1 cellular context compared by ENCODE assay signal in the genomic region with DNA sequence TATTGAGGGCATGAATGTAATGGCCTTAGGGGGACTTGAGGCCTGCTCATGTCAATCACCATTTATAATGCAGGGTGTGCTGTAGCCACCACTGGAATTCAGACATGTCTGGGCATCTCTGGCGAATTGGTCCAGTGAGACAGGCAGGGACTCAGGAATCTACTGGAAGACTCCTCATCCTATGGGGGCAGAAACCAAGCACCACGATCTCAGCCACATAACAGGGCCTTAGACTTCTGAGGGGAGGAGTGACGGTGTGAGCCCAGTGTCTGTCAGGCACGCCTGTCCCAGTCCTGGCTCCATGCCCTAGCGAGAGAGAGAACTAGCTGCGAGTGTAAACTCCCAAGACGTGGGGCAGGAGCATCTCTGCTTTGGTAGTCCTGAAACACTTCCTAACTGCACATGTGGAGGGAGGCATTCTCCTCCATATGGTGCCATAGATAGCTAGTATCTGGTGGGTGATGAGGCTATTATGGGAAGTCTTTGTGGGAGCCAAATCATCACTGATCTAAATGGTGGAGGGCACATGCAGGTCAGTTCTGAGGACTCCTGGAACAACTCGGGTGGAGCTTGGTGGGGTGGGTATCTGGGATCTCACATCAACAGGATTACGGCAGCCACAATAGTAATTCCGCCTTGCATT.
TF ChIP-seq lines count a peak whose summit lies in the region.

No MANE protein-coding gene starts in this region.

TF ChIP-seq in GM23338, 12 proteins besides CTCF, POLR2A, EP300 and RAD21:
- no peak for TF ChIP-seq POLR2AphosphoS5 (IDR thresholded peaks at IDR 0.05; ENCODE audit: low read depth)
